Comparison of ENCODE assay signal across 1 cellular context in genomic region chr12:51809193-51809592, GRCh38.
TF ChIP-seq lines count a peak whose summit lies in the region.

No MANE protein-coding gene starts in this region.

TF ChIP-seq in IMR-90, 13 proteins besides CTCF, POLR2A, EP300 and RAD21 (continued from another document):
- TF ChIP-seq FOS (IDR thresholded peaks at IDR 0.05; ENCODE audit: low read depth, low read length): no peak
- TF ChIP-seq CEBPB (IDR thresholded peaks at IDR 0.05; ENCODE audit: low read depth, low read length): no peak
- TF ChIP-seq NFE2L2 (IDR thresholded peaks at IDR 0.05; ENCODE audit: low read depth, low read length): no peak
- no peak for TF ChIP-seq RFX5 (IDR thresholded peaks at IDR 0.05; ENCODE audit: low read depth, low read length)
- no peak for TF ChIP-seq MAFK (IDR thresholded peaks at IDR 0.05; ENCODE audit: low read depth, low read length)
- no peak for TF ChIP-seq MXI1 (IDR thresholded peaks at IDR 0.05; ENCODE audit: borderline replicate concordance, low read depth, low read length)
- no peak for TF ChIP-seq BHLHE40 (IDR thresholded peaks at IDR 0.05; ENCODE audit: low read depth, low read length)
- TF ChIP-seq MAZ (IDR thresholded peaks at IDR 0.05; ENCODE audit: borderline replicate concordance, low read depth, low read length): no peak
